ENCODE assay signal across 22 cellular contexts in the genomic region with DNA sequence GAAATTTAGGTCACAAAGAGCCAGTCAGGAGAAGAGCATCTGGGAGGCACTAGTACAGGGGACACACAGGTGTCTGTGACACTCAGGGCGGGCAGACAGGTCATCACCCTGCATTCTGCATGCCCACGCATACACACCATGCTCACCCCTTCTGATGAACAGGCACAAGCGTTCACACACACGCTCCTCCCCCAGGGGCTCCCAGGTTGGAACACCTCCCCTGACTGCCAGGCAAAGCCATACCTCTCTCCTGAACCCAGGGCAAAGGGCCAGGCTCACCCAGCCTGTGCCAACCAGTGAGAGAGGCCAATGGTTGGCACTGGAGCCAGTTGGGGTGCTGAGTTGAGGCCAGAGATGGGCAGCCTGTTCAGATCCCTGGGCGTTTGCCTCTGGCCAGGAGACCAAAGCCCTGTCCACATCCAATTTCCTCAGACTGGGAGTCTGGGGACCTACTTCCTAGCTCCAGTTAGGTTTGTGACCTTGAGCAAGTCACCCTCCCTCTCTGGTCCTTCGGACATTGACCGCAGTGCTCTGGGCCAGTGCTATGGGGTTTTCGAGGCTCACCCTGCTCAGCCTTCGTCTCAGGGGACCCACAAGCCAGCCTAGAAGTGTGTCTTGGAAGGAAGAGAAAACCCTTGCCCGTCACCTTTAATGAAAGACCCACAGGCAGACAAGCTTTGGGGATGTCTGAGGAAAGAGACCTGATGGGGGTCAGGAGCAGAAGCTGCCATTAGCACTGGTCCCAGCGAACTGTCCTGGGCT. TPM values are rescaled to one million over a fixed set of nuclear protein-coding genes. Genes with fewer than 3 reads are reported as not detected.
DNase-seq lines count a peak whose midpoint lies in the region; ATAC-seq and TF ChIP-seq lines count a peak whose summit lies in the region.
"Had no signal": no experiment of that assay in that cellular context is flagged by ENCODE, and none has a peak within 500 bp of the region (broad histone marks: within the 10 kb centered on the region; RNA-seq: fewer than 3 reads in every experiment).

No MANE protein-coding gene starts in this region.

- H3K9me3 ChIP-seq in Peyer's patch (no peaks in the 10 kb centered on the region), lower lobe of right lung (no peaks in the 10 kb centered on the region), skeletal muscle tissue (ENCODE audit: control insufficient read depth in 3 of 3, low read length in 3 of 3) (no peaks in the 10 kb centered on the region)
- H3K9me3 ChIP-seq: sigmoid colon had no signal

- H3K4me1 ChIP-seq in Peyer's patch (peaks cover 0 to 41% (median 3%) of the 10 kb centered on the region in 4 donors), lower lobe of right lung (peaks cover 29% of the 10 kb centered on the region), skeletal muscle tissue (ENCODE audit: control insufficient read depth in 3 of 3, insufficient read depth in 3 of 3, low read length in 3 of 3) (peaks cover 0 to 12% (median 8%) of the 10 kb centered on the region in 3 donors)
- H3K4me1 ChIP-seq: sigmoid colon had no signal

- H3K9ac ChIP-seq in skeletal muscle tissue (ENCODE audit: low read depth in 1 of 3, low read length in 3 of 3): no peak overlapping the region

- TF ChIP-seq CTCF in Peyer's patch (IDR thresholded peaks at IDR 0.05) (peak in 1 of 6 experiments; percentile 5), lower lobe of right lung (IDR thresholded peaks at IDR 0.05) (no peak), dorsolateral prefrontal cortex (IDR thresholded peaks at IDR 0.05 in 54 of 56, conservative IDR thresholded peaks at IDR 0.05 in 2 of 56; ENCODE audit: low read depth in 1 of 56, partially characterized antibody in 56 of 56) (no peak)

- DNase-seq in Peyer's patch (peak in 2 of 3 donors; percentile 80 to 84), lower lobe of right lung (no peak), AG08396 (ENCODE audit: low spot score) (no peak), dorsolateral prefrontal cortex (no peak), anterior cingulate cortex (lab: John Stamatoyannopoulos, UW) (no peak)
- DNase-seq: activated B cell treated with CpG ODN at 0.5 μM for 24 hours; activated CD8-positive, alpha-beta T cell treated with anti-CD3 and anti-CD28 coated beads, Interleukin-2, amount 10 ng/mL, durations not matched to agents 7 days and 5 days; activated T-cell treated with anti-CD3 and anti-CD28 coated beads, Interleukin-2, amount 50 U/mL, for 72 hours; AML-193; COR-L47; H9; midbrain; MM.1S; NCI-H146; NCI-H774; nucleus accumbens; sigmoid colon; stimulated activated CD4-positive, alpha-beta T cell treated with anti-CD3 and anti-CD28 coated beads, Interleukin-1b, Interleukin-23, amount 100 ng/mL, for 48 hours had no signal

- intact Hi-C loops in lower lobe of right lung (cut with DNase I) (no loop called here), dorsolateral prefrontal cortex (cut with DNase I) (no loop called here)

- no peaks in the 10 kb centered on the region for H3K27me3 ChIP-seq in Peyer's patch
- peaks cover 3% of the 10 kb centered on the region for H3K27me3 ChIP-seq in lower lobe of right lung (ENCODE audit: low read depth)
- peaks cover 0 to 7% (median 7%) of the 10 kb centered on the region in 3 donors for H3K27me3 ChIP-seq in skeletal muscle tissue (ENCODE audit: control insufficient read depth in 3 of 3, insufficient read depth in 3 of 3, low read length in 3 of 3)
- H3K27me3 ChIP-seq in dorsolateral prefrontal cortex: peaks cover 0 to 13% (median 4%) of the 10 kb centered on the region in 45 donors

- H3K27ac ChIP-seq in Peyer's patch: peak overlapping the region in 3 of 4 donors; percentile 60 to 98 (median 93)
- peak overlapping the region; percentile 21 for H3K27ac ChIP-seq in lower lobe of right lung
- H3K27ac ChIP-seq in skeletal muscle tissue (ENCODE audit: low read depth, low read length): peak overlapping the region; percentile 45
- no peak overlapping the region for H3K27ac ChIP-seq in dorsolateral prefrontal cortex
- H3K27ac ChIP-seq: sigmoid colon had no signal

- ATAC-seq in GM19324 (IDR thresholded peaks at IDR 0.05; ENCODE audit: low FRiP score, unreplicated experiment): peak; percentile 12
- ATAC-seq in lower lobe of right lung: no peak
- ATAC-seq: activated CD8-positive, alpha-beta T cell treated with anti-CD3 and anti-CD28 coated beads, Interleukin-2, amount 10 ng/mL, durations not matched to agents 7 days and 5 days; activated T-cell treated with anti-CD3 and anti-CD28 coated beads, Interleukin-2, amount 50 U/mL, for 72 hours had no signal

- H3K4me3 ChIP-seq in Peyer's patch (peak overlapping the region in 1 of 4 donors; percentile 34), lower lobe of right lung (no peak overlapping the region), skeletal muscle tissue (ENCODE audit: low read length in 3 of 3) (no peak overlapping the region), dorsolateral prefrontal cortex (no peak overlapping the region)
- H3K4me3 ChIP-seq: sigmoid colon had no signal

- peak; percentile 22 to 64 for TF ChIP-seq POLR2A in Peyer's patch (IDR thresholded peaks at IDR 0.05)

- no peaks in the 10 kb centered on the region for H3K36me3 ChIP-seq in Peyer's patch
- H3K36me3 ChIP-seq in lower lobe of right lung: no peaks in the 10 kb centered on the region
- H3K36me3 ChIP-seq in skeletal muscle tissue (ENCODE audit: control insufficient read depth in 3 of 3, insufficient read depth in 3 of 3, low read length in 3 of 3): peaks cover 10 to 30% (median 18%) of the 10 kb centered on the region in 3 donors
- H3K36me3 ChIP-seq: sigmoid colon had no signal

RNA-seq across cellular contexts. Expression of a gene that starts 5.8 kb away (rescaled TPM):
- total RNA-seq in Peyer's patch: 100 to 1,000 TPM; 106 to 224 (median 192) TPM
- 35.3 TPM for total RNA-seq in lower lobe of right lung
- 3.1 TPM for total RNA-seq in skeletal muscle tissue
- 1 to 10 TPM in 1 of 120 experiments, under 1 TPM in 1, not detected in 118; 0.32 to 1.0 TPM for total RNA-seq in dorsolateral prefrontal cortex
- total RNA-seq: activated B cell treated with CpG ODN at 0.5 μM for 24 hours; activated CD8-positive, alpha-beta T cell treated with anti-CD3 and anti-CD28 coated beads, Interleukin-2, amount 10 ng/mL, durations not matched to agents 7 days and 5 days; activated T-cell treated with anti-CD3 and anti-CD28 coated beads, Interleukin-2, amount 50 U/mL, for 72 hours; sigmoid colon had no signal

RNA-seq across cellular contexts. Expression of a gene that starts 16.6 kb away (rescaled TPM):
- total RNA-seq in Peyer's patch: under 1 TPM in 1 of 4 donors, not detected in 3; 0.13 TPM
- total RNA-seq in lower lobe of right lung: 0.21 TPM
- 251 TPM for total RNA-seq in skeletal muscle tissue
- under 1 TPM in 3 of 120 experiments, not detected in 117; 0.32 to 0.99 (median 0.66) TPM for total RNA-seq in dorsolateral prefrontal cortex
- total RNA-seq: activated B cell treated with CpG ODN at 0.5 μM for 24 hours; activated CD8-positive, alpha-beta T cell treated with anti-CD3 and anti-CD28 coated beads, Interleukin-2, amount 10 ng/mL, durations not matched to agents 7 days and 5 days; activated T-cell treated with anti-CD3 and anti-CD28 coated beads, Interleukin-2, amount 50 U/mL, for 72 hours; H9; kidney epithelial cell; PC-3; sigmoid colon had no signal

RNA-seq across cellular contexts. Expression of a gene that starts 27.4 kb away (rescaled TPM):
- total RNA-seq in Peyer's patch (1 to 10 TPM in 1 of 4 donors, under 1 TPM in 1, not detected in 2; 0.40 to 3.7 TPM), lower lobe of right lung (6.4 TPM), skeletal muscle tissue (89.2 TPM), dorsolateral prefrontal cortex (10 to 100 TPM; 12.2 to 91.1 (median 35.5) TPM)
- total RNA-seq: activated B cell treated with CpG ODN at 0.5 μM for 24 hours; activated CD8-positive, alpha-beta T cell treated with anti-CD3 and anti-CD28 coated beads, Interleukin-2, amount 10 ng/mL, durations not matched to agents 7 days and 5 days; activated T-cell treated with anti-CD3 and anti-CD28 coated beads, Interleukin-2, amount 50 U/mL, for 72 hours had no signal

Comparison
In these comparisons a context has a peak if more than half of its experiments do, and no peak if none do; other contexts are left out.
1. DNase-seq: peak in Peyer's patch (2 of 3); none in lower lobe of right lung (single experiment), AG08396 (single experiment), dorsolateral prefrontal cortex (0 of 10) and anterior cingulate cortex (0 of 58).
2. H3K27ac ChIP-seq: peak in Peyer's patch (3 of 4), lower lobe of right lung (single experiment) and skeletal muscle tissue (single experiment); none in dorsolateral prefrontal cortex (0 of 59).
3. RNA of a gene that starts 16.6 kb away (total RNA-seq): 251 TPM in skeletal muscle tissue (single experiment); 0.21 TPM in lower lobe of right lung (single experiment), 0.13 TPM in Peyer's patch and 0.32 to 0.99 TPM in dorsolateral prefrontal cortex; every median in the first group is over 100 times any median in the second.